Comparison of ENCODE assay signal across 9 cellular contexts in genomic region chr11:65013692-65014145, GRCh38. TPM values are rescaled to one million over a fixed set of nuclear protein-coding genes. Genes with fewer than 3 reads are reported as not detected.
A peak's percentile ranks its signal among the peaks of the same experiment; 100 is the strongest.
DNase-seq lines count a peak whose midpoint lies in the region; ATAC-seq and TF ChIP-seq lines count a peak whose summit lies in the region.
"Had no signal": no experiment of that assay in that cellular context is flagged by ENCODE, and none has a peak within 500 bp of the region (broad histone marks: within the 10 kb centered on the region; RNA-seq: fewer than 3 reads in every experiment).

No MANE protein-coding gene starts in this region.

- H3K36me3 Mint-ChIP-seq in endothelial cell (ENCODE audit: low read depth, unreplicated experiment), result peaks cover 8% of the 10 kb centered on the region
- H3K36me3 Mint-ChIP-seq in mesothelial cell of epicardium, result peaks cover 15% of the 10 kb centered on the region

- H3K9me3 Mint-ChIP-seq in endothelial cell (ENCODE audit: unreplicated experiment) (no peaks in the 10 kb centered on the region), mesothelial cell of epicardium (no peaks in the 10 kb centered on the region)

- peak; percentile 95 for DNase-seq in Ammon's horn (ENCODE audit: low spot score)
- peak; percentile 79 for DNase-seq in NCI-H460 (ENCODE audit: extremely low read depth, low read depth)
- DNase-seq in activated CD8-positive, alpha-beta memory T cell treated with anti-CD3 and anti-CD28 coated beads for 48 hours (ENCODE audit: low read depth in 2 of 3, low spot score in 2 of 3), result peak; percentile 75 to 81 (median 77)
- DNase-seq in endothelial cell (ENCODE audit: low spot score), result peak; percentile 93
- DNase-seq in mesothelial cell of epicardium (ENCODE audit: low spot score in 2 of 2, unreplicated experiment in 2 of 2), result peak in 1 of 2 experiments; percentile 86
- peak; percentile 69 to 75 for DNase-seq in stimulated activated CD8-positive, alpha-beta memory T cell treated with anti-CD3 and anti-CD28 coated beads, Interleukin-4, amount 100 ng/mL, for 1 hour (ENCODE audit: low read depth in 2 of 2, low spot score in 1 of 2)

- H3K4me1 Mint-ChIP-seq in endothelial cell (ENCODE audit: unreplicated experiment) (peaks cover 13% of the 10 kb centered on the region), mesothelial cell of epicardium (peaks cover 11% of the 10 kb centered on the region)

- H3K27ac Mint-ChIP-seq in endothelial cell (ENCODE audit: unreplicated experiment), result peak overlapping the region; percentile 91
- peak overlapping the region; percentile 93 for H3K27ac Mint-ChIP-seq in mesothelial cell of epicardium

- H3K4me3 Mint-ChIP-seq in endothelial cell (ENCODE audit: unreplicated experiment) (peak overlapping the region; percentile 90), mesothelial cell of epicardium (peak overlapping the region; percentile 79)

- peak; percentile 69 for ATAC-seq in GM19025 (IDR thresholded peaks at IDR 0.05; ENCODE audit: low read depth, unreplicated experiment)
- ATAC-seq in HG03196 (IDR thresholded peaks at IDR 0.05; ENCODE audit: unreplicated experiment), result peak; percentile 73

- TF ChIP-seq CTCF in endothelial cell (IDR thresholded peaks at IDR 0.05; ENCODE audit: unreplicated experiment) (peak; percentile 91), mesothelial cell of epicardium (IDR thresholded peaks at IDR 0.05; ENCODE audit: unreplicated experiment) (peak; percentile 70)

- H3K27me3 Mint-ChIP-seq in endothelial cell (ENCODE audit: unreplicated experiment) (peaks cover 2% of the 10 kb centered on the region), mesothelial cell of epicardium (ENCODE audit: low read depth) (no peaks in the 10 kb centered on the region)

RNA-seq across cellular contexts. Expression of gene ARL2, which starts 0.2 kb away (rescaled TPM):
- total RNA-seq in NCI-H460 (2014; rRNA removed; shearing (Covaris generic)), result 76.9 and 90.9 TPM in 2 replicates
- polyA plus RNA-seq in NCI-H460 (2014; cell fraction: nucleus; rRNA removed), result 86.0 and 142 TPM in 2 replicates
- total RNA-seq in endothelial cell (ENCODE audit: unreplicated experiment) (66.4 TPM), mesothelial cell of epicardium (79.9 to 87.3 TPM (median 84.4 TPM) in 3 replicates)

RNA-seq across cellular contexts. Expression of gene SNX15, which starts 13.5 kb away (rescaled TPM):
- 16.8 TPM in 2 replicates for total RNA-seq in NCI-H460 (2014; rRNA removed; shearing (Covaris generic))
- 4.1 and 4.5 TPM in 2 replicates for polyA plus RNA-seq in NCI-H460 (2014; cell fraction: nucleus; rRNA removed)
- 19.4 TPM for total RNA-seq in endothelial cell (ENCODE audit: unreplicated experiment)
- total RNA-seq in mesothelial cell of epicardium, result 19.2 to 21.0 TPM (median 20.8 TPM) in 3 replicates

RNA-seq across cellular contexts. Expression of gene BATF2, which starts 16.9 kb away (rescaled TPM):
- total RNA-seq in NCI-H460 (2014; rRNA removed; shearing (Covaris generic)), result 1.6 TPM in 2 replicates
- 0.17 and 2.0 TPM in 2 replicates for polyA plus RNA-seq in NCI-H460 (2014; cell fraction: nucleus; rRNA removed)
- total RNA-seq in endothelial cell (ENCODE audit: unreplicated experiment), result not detected
- 1.5 to 1.9 TPM (median 1.7 TPM) in 3 replicates for total RNA-seq in mesothelial cell of epicardium
- total RNA-seq: activated CD8-positive, alpha-beta memory T cell treated with anti-CD3 and anti-CD28 coated beads for 36 hours had no signal

RNA-seq across cellular contexts. Expression of gene SAC3D1, which starts 27.3 kb away (rescaled TPM):
- total RNA-seq in NCI-H460 (2014; rRNA removed; shearing (Covaris generic)), result 8.6 and 10.1 TPM in 2 replicates
- polyA plus RNA-seq in NCI-H460 (2014; cell fraction: nucleus; rRNA removed), result 15.6 and 35.7 TPM in 2 replicates
- 4.8 TPM for total RNA-seq in endothelial cell (ENCODE audit: unreplicated experiment)
- 15.3 to 16.3 TPM (median 16.1 TPM) in 3 replicates for total RNA-seq in mesothelial cell of epicardium

RNA-seq across cellular contexts. Expression of gene MAJIN, which starts 41.8 kb away (rescaled TPM):
- 0.63 TPM in 1 of 2 replicates, not detected in the other for total RNA-seq in NCI-H460 (2014; rRNA removed; shearing (Covaris generic))
- polyA plus RNA-seq in NCI-H460 (2014; cell fraction: nucleus; rRNA removed), result not detected in 2 replicates
- not detected for total RNA-seq in endothelial cell (ENCODE audit: unreplicated experiment)
- total RNA-seq in mesothelial cell of epicardium, result not detected in 3 replicates
- total RNA-seq: activated CD8-positive, alpha-beta memory T cell treated with anti-CD3 and anti-CD28 coated beads for 36 hours had no signal
